In the genomic region with DNA sequence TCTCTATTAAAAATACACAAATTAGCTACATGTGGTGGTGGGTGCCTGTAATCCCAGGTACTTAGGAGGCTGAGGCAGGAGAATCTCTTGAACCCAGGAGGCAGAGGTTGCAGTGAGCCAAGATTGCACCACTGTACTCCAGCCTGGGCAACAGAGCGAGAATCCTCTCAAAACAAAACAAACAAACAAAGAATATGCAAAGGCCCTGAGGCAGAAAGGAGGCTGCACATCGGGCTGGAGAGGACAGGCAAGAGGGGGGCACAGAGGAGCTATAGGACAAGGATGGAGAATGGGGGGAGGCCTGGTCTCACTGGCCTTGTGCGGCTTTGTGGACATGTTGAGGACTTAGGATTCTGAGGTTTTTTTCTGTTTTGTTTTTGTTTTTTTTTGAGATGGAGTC, we compare ENCODE assay signal across 8 cellular contexts.
"Had no signal": no experiment of that assay in that cellular context is flagged by ENCODE, and none has a peak within 500 bp of the region (broad histone marks: within the 10 kb centered on the region; RNA-seq: fewer than 3 reads in every experiment).

No MANE protein-coding gene starts in this region.

- H3K4me2 ChIP-seq: KMS-11 had no signal

- H3K4me1 Mint-ChIP-seq: IgD-negative memory B cell had no signal

- ATAC-seq: HepG2 had no signal

- H3K4me3 Mint-ChIP-seq: IgD-negative memory B cell had no signal

- H3K27ac ChIP-seq: HL-60, KMS-11 had no signal

- H3K9ac ChIP-seq: KMS-11 had no signal

- H3K9me3 Mint-ChIP-seq: IgD-negative memory B cell had no signal

- DNase-seq: IMR-90, KBM-7, KG1 had no signal

- FAIRE-seq: HepG2, HTR-8/SVneo had no signal
